ENCODE assay signal across 16 cellular contexts in genomic region chr6:26415036-26415614, GRCh38.
"Had no signal": no experiment of that assay in that cellular context is flagged by ENCODE, and none has a peak within 500 bp of the region (broad histone marks: within the 10 kb centered on the region; RNA-seq: fewer than 3 reads in every experiment).

No MANE protein-coding gene starts in this region.

- DNase-seq: activated CD4-positive, alpha-beta T cell treated with anti-CD3 and anti-CD28 coated beads, Interleukin-2, amount 50 U/mL, for 4 hours; activated effector memory CD4-positive, alpha-beta T cell treated with anti-CD3 and anti-CD28 coated beads, Interleukin-2, amount 50 U/mL, for 16 hours; activated naive CD8-positive, alpha-beta T cell treated with anti-CD3 and anti-CD28 coated beads for 36 hours; activated T-cell treated with anti-CD3 and anti-CD28 coated beads, Interleukin-2, amount 50 U/mL, for 1 hour; anterior cingulate cortex; dorsolateral prefrontal cortex; left cardiac atrium; lower lobe of right lung; stimulated activated CD4-positive, alpha-beta T cell treated with anti-CD3 and anti-CD28 coated beads, Interleukin-15, amount 100 ng/mL, for 24 hours; stimulated activated CD4-positive, alpha-beta T cell treated with anti-CD3 and anti-CD28 coated beads, Interleukin-4, amount 100 ng/mL, for 24 hours; upper lobe of right lung had no signal

- H3K4me3 ChIP-seq: breast epithelium, dorsolateral prefrontal cortex, lower lobe of right lung, upper lobe of right lung had no signal

- H3K4me1 ChIP-seq: breast epithelium, upper lobe of right lung had no signal

- H2AFZ ChIP-seq: parathyroid adenoma had no signal

- ATAC-seq: activated CD4-positive, CD25-positive, alpha-beta regulatory T cell treated with anti-CD3 and anti-CD28 coated beads, Interleukin-2, amount 50 U/mL, for 24 hours; esophagus mucosa; left cardiac atrium; lower lobe of right lung; upper lobe of right lung had no signal

- H3K27ac ChIP-seq: breast epithelium, dorsolateral prefrontal cortex, lower lobe of right lung, parathyroid adenoma, upper lobe of right lung had no signal

- H3K36me3 ChIP-seq: breast epithelium had no signal

- H3K9ac ChIP-seq: parathyroid adenoma had no signal

- H3K9me3 ChIP-seq: breast epithelium, lower lobe of right lung, upper lobe of right lung had no signal

- H3K79me2 ChIP-seq: parathyroid adenoma had no signal

- FAIRE-seq: endometrium had no signal

- H3K27me3 ChIP-seq: breast epithelium, dorsolateral prefrontal cortex, upper lobe of right lung had no signal
